In the genomic region with DNA sequence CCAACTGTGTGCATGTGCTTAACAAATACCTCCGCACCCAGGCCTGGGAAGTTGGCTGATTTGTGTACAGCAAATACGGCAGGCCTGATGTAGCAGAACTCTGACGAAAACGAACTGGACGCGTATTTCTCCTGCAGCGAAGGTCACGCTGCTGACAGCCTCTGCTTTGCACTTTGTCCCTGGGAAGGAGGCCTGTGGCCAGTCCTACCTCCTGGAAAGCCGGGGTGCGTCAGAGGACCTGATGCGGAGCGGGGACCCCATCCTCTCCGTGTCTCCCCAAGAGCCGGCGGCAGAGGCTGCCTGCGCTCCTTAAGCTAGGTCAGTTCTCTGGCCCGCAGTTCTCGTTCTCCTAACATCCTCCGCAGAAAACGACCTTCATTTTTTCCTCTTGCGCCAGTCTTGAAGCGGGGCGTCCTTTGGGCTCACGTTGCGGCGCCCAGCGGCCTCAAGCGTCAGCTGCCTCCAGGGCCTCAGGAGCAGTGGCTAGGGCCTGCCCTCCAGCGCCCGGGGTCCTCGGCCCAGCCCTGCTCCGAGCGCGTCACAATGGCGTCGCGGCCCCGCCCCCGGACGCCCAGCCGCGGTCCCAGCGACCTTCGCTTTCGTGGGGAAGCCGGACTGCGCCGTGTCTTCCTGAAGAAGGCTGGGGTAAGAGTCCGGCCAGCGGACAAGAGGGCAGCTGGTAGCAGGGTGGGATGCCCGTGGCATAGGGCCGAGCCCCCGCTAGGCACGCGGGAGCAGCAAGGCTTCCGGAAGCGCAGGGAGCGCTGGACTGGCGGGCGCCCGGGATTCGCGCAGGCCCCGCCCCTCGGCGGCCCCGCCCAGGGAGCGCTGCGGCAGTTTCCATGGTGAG, we compare ENCODE assay signal across 8 cellular contexts. TPM values are rescaled to one million over a fixed set of nuclear protein-coding genes. Genes with fewer than 3 reads are reported as not detected.
DNase-seq lines count a peak whose midpoint lies in the region; ATAC-seq and TF ChIP-seq lines count a peak whose summit lies in the region.

A gene (plus strand): TSS at position 821 of the 850 bp plus-strand sequence. CDS start 38,703 bp downstream, outside the sequence.

- no peaks in the 10 kb centered on the region for H3K27me3 ChIP-seq in ectodermal cell (ENCODE audit: control insufficient read depth, insufficient read depth, low read length, poor library complexity, severe bottlenecking)

- H3K27ac ChIP-seq in C4-2B (peak within 1 kb of the TSS; percentile 92), ectodermal cell (ENCODE audit: insufficient read depth, low read depth, low read length, poor library complexity, severe bottlenecking) (peak within 1 kb of the TSS; percentile 95)

- DNase-seq in NCI-H774 (lab: John Stamatoyannopoulos, UW) (peak; percentile 80), lung microvascular endothelial cell (ENCODE audit: low read depth in 2 of 2) (peak; percentile 89 to 92)
- peak; percentile 55 to 79 for DNase-seq in activated CD8-positive, alpha-beta memory T cell treated with anti-CD3 and anti-CD28 coated beads for 1 hour (ENCODE audit: extremely low read depth in 1 of 2, low read depth in 1 of 2)
- DNase-seq in stimulated activated CD4-positive, alpha-beta T cell treated with anti-CD3 and anti-CD28 coated beads, TNF-alpha, amount 100 ng/mL, for 4 hours (ENCODE audit: low read depth in 3 of 3): peak; percentile 64 to 79 (median 73)

- no peaks in the 10 kb centered on the region for H3K36me3 ChIP-seq in ectodermal cell (ENCODE audit: control insufficient read depth, insufficient read depth, low read length)

- no peaks in the 10 kb centered on the region for H3K4me1 ChIP-seq in ectodermal cell (ENCODE audit: control insufficient read depth, insufficient read depth, low read length)

- peak within 1 kb of the TSS; percentile 82 for H3K4me3 ChIP-seq in ectodermal cell (ENCODE audit: insufficient read depth, low read depth, low read length)

- no peak; the same call in 1 of the 2 replicates for TF ChIP-seq CTCF in C4-2B (conservative IDR thresholded peaks at IDR 0.05)

- TF ChIP-seq POLR2A in GM19193 (IDR thresholded peaks at IDR 0.05; ENCODE audit: extremely low read depth, insufficient read depth, insufficient read length): peak; percentile 68

- WGBS in ectodermal cell, 2 experiments: 7 to 8% methylated on average over 69 of the region's 69 CpGs

- H3K9me3 ChIP-seq in ectodermal cell (ENCODE audit: control insufficient read depth, low read length): no peaks in the 10 kb centered on the region

- peak; percentile 96 for ATAC-seq in HG03378 (IDR thresholded peaks at IDR 0.05; ENCODE audit: unreplicated experiment)

RNA-seq across cellular contexts. Expression of the gene that starts here (rescaled TPM):
- polyA plus RNA-seq in ectodermal cell (2013, experiment 1 of 4): 5.3 TPM
- 4.4 TPM for polyA plus RNA-seq in ectodermal cell (2013, experiment 2 of 4)
- polyA plus RNA-seq in ectodermal cell (2013, experiment 3 of 4): 4.2 TPM
- polyA plus RNA-seq in ectodermal cell (2013, experiment 4 of 4): 4.4 TPM
- total RNA-seq in lung microvascular endothelial cell: 1.2 and 1.5 TPM in 2 replicates

Comparison
In these comparisons a context has a peak if more than half of its experiments do, and no peak if none do; other contexts are left out.
1. Peak in every context shown above with its lines: DNase-seq, ATAC-seq, H3K4me3 ChIP-seq and H3K27ac ChIP-seq.